In genomic region chr2:144516981-144517824, GRCh38 we compare ENCODE assay signal across 8 cellular contexts. TPM values are rescaled to one million over a fixed set of nuclear protein-coding genes. Genes with fewer than 3 reads are reported as not detected.
DNase-seq lines count a peak whose midpoint lies in the region; ATAC-seq and TF ChIP-seq lines count a peak whose summit lies in the region.

No MANE protein-coding gene starts in this region.

- no peaks in the 10 kb centered on the region for H3K9me2 ChIP-seq in PC-9 (ENCODE audit: insufficient read depth)

- no peaks in the 10 kb centered on the region for H3K9me3 ChIP-seq in BLaER1
- no peaks in the 10 kb centered on the region for H3K9me3 ChIP-seq in PC-9 (ENCODE audit: insufficient read depth, low read depth)
- no peaks in the 10 kb centered on the region for H3K9me3 ChIP-seq in adrenal gland (replicated peaks in 1 of 3)
- no peaks in the 10 kb centered on the region for H3K9me3 ChIP-seq in right cardiac atrium (ENCODE audit: control insufficient read depth, low read length)
- no peaks in the 10 kb centered on the region for H3K9me3 ChIP-seq in Caco-2

- H3K4me1 ChIP-seq in BLaER1 (peaks cover 32% of the 10 kb centered on the region), PC-9 (replicated peaks; ENCODE audit: insufficient read depth) (no peaks in the 10 kb centered on the region), adrenal gland (replicated peaks in 1 of 2) (peaks cover 18 to 33% of the 10 kb centered on the region in 2 donors), right cardiac atrium (ENCODE audit: control insufficient read depth, insufficient read depth, low read length) (no peaks in the 10 kb centered on the region), Caco-2 (no peaks in the 10 kb centered on the region)

- H2AFZ ChIP-seq in PC-9: peak overlapping the region; percentile 90

- H3K79me2 ChIP-seq in PC-9 (ENCODE audit: low read depth): no peaks in the 10 kb centered on the region

- H3F3A ChIP-seq in PC-9 (ENCODE audit: insufficient read depth, low read depth): no peaks in the 10 kb centered on the region

- H3K4me3 ChIP-seq in BLaER1: peak overlapping the region; percentile 74
- H3K4me3 ChIP-seq in PC-9: peak overlapping the region; percentile 78
- H3K4me3 ChIP-seq in adrenal gland: peak overlapping the region; percentile 78 to 94 (median 90)
- H3K4me3 ChIP-seq in right cardiac atrium (ENCODE audit: low read length): peak overlapping the region; percentile 98
- H3K4me3 ChIP-seq in Caco-2 (ENCODE audit: low read depth, low read length): no peak overlapping the region

- no peaks in the 10 kb centered on the region for H3K36me3 Mint-ChIP-seq in Caco-2 (ENCODE audit: insufficient read depth, unreplicated experiment)

- no peaks in the 10 kb centered on the region for H3K9me3 Mint-ChIP-seq in Caco-2 (ENCODE audit: unreplicated experiment)

- ATAC-seq in GM18909 (IDR thresholded peaks at IDR 0.05; ENCODE audit: poor library complexity, unreplicated experiment): peak; percentile 62
- ATAC-seq in HG03103 (IDR thresholded peaks at IDR 0.05; ENCODE audit: low read depth, unreplicated experiment): peak; percentile 37
- ATAC-seq in right cardiac atrium: peak; percentile 23 to 66

- peaks cover 23% of the 10 kb centered on the region for H3K27me3 Mint-ChIP-seq in Caco-2 (ENCODE audit: insufficient read depth, unreplicated experiment)

- BruUV-seq in PC-9 (replicated peaks; lab: Mats Ljungman, UMichigan): no TSS peak
- no TSS peak for BruUV-seq in Caco-2 (replicated peaks; lab: Mats Ljungman, UMichigan)

- no peak overlapping the region for H3K27ac Mint-ChIP-seq in Caco-2 (ENCODE audit: unreplicated experiment)

- H3K36me3 ChIP-seq in BLaER1 (peaks cover 52% of the 10 kb centered on the region), PC-9 (ENCODE audit: low read depth) (no peaks in the 10 kb centered on the region), adrenal gland (replicated peaks in 1 of 2) (no peaks in the 10 kb centered on the region), Caco-2 (ENCODE audit: control insufficient read depth, insufficient read depth, low read length) (no peaks in the 10 kb centered on the region)

- DNase-seq in PC-9: peak; percentile 13 to 48
- peak; percentile 66 to 86 (median 82) for DNase-seq in adrenal gland
- peak; percentile 71 to 87 (median 83) for DNase-seq in right cardiac atrium
- peak; percentile 79 for DNase-seq in pulmonary artery endothelial cell (ENCODE audit: low read depth, low spot score)
- no peak for DNase-seq in Caco-2

- intact Hi-C loops in PC-9 (cut with micrococcal nuclease; ENCODE audit: unreplicated experiment) (no loop called here), adrenal gland (cut with DNase I) (loop anchor here in 1 of 2 donors (10.0 kb wide), 1 partner anchor 52 kb away; no protein-coding TSS in a partner anchor), right cardiac atrium (cut with DNase I) (loop anchor here (5.0 to 10.0 kb wide), 8 partner anchors 52 to 1235 kb away; a partner anchor contains a TSS), Caco-2 (cut with micrococcal nuclease; ENCODE audit: unreplicated experiment) (no loop called here)

- peak overlapping the region; percentile 99 for H3K27ac ChIP-seq in BLaER1
- H3K27ac ChIP-seq in PC-9: no peak overlapping the region
- peak overlapping the region; percentile 91 to 100 (median 99) for H3K27ac ChIP-seq in adrenal gland
- H3K27ac ChIP-seq in right cardiac atrium (ENCODE audit: low read length): peak overlapping the region; percentile 100

- no peaks in the 10 kb centered on the region for H3K4me1 Mint-ChIP-seq in Caco-2 (ENCODE audit: low read depth, unreplicated experiment)

- H3K9ac ChIP-seq in BLaER1: peak overlapping the region; percentile 99

- H3K4me2 ChIP-seq in BLaER1: peak overlapping the region; percentile 68
- H3K4me2 ChIP-seq in PC-9: peak overlapping the region; percentile 90

- POLR2A ChIA-PET in PC-9 (lab: Charles Lee; ENCODE audit: unreplicated experiment): no interaction called here
- POLR2A ChIA-PET in Caco-2 (lab: Charles Lee): no interaction called here

- no peak for TF ChIP-seq CTCF in PC-9 (conservative IDR thresholded peaks at IDR 0.05)
- no peak for TF ChIP-seq CTCF in adrenal gland (IDR thresholded peaks at IDR 0.05)
- TF ChIP-seq CTCF in Caco-2 (IDR thresholded peaks at IDR 0.05; ENCODE audit: insufficient read depth in 1 of 2, low read depth in 1 of 2, low read length in 1 of 2, severe bottlenecking in 1 of 2, unreplicated experiment in 1 of 2): no peak

- CTCF ChIA-PET in PC-9 (lab: Charles Lee): no interaction called here
- CTCF ChIA-PET in Caco-2 (lab: Charles Lee): no interaction called here

- H4K20me1 ChIP-seq in BLaER1: peaks cover 29% of the 10 kb centered on the region
- H4K20me1 ChIP-seq in PC-9 (ENCODE audit: insufficient read depth): no peaks in the 10 kb centered on the region

- peak; percentile 38 to 95 for TF ChIP-seq POLR2A in adrenal gland (IDR thresholded peaks at IDR 0.05)

- H3K27me3 ChIP-seq in BLaER1 (no peaks in the 10 kb centered on the region), PC-9 (ENCODE audit: insufficient read depth, low read depth) (peaks cover 10% of the 10 kb centered on the region; the same call in 1 of the 2 replicates), adrenal gland (no peaks in the 10 kb centered on the region), right cardiac atrium (ENCODE audit: control insufficient read depth, insufficient read depth) (no peaks in the 10 kb centered on the region), Caco-2 (replicated peaks; ENCODE audit: control insufficient read depth, insufficient read depth, low read length) (peaks cover 3% of the 10 kb centered on the region; the same call in 1 of the 2 replicates)

- 0 to 2% (median 1%) methylated on average over 14 to 83 of the region's 83 CpGs for WGBS in adrenal gland, 4 donors
- WGBS in right cardiac atrium: under 1% methylated on average over 83 of the region's 83 CpGs

- no peak overlapping the region for H3K4me3 Mint-ChIP-seq in Caco-2 (ENCODE audit: unreplicated experiment)

RNA-seq across cellular contexts. Expression of gene ZEB2, which starts 2.7 kb away (rescaled TPM):
- 0.09 and 0.95 TPM in 2 replicates for total RNA-seq in PC-9 (2021)
- 100 to 1,000 TPM in 7 of 8 donors, 10 to 100 TPM in 1; 91.0 to 226 (median 165) TPM for total RNA-seq in adrenal gland
- 10 to 100 TPM; 29.0 to 95.8 (median 54.3) TPM for polyA plus RNA-seq in adrenal gland
- 100 to 1,000 TPM; 132 to 147 (median 141) TPM for total RNA-seq in right cardiac atrium
- 40.2 TPM for polyA plus RNA-seq in right cardiac atrium
- total RNA-seq in pulmonary artery endothelial cell: 22.5 and 30.3 TPM in 2 replicates
- not detected in 2 replicates for total RNA-seq in Caco-2 (2022)

Comparison
In these comparisons a context has a peak if more than half of its experiments do, and no peak if none do; other contexts are left out.
1. DNase-seq: peak in PC-9 (2 of 2), adrenal gland (7 of 7), right cardiac atrium (3 of 3) and pulmonary artery endothelial cell (single experiment); none in Caco-2 (0 of 2).
2. RNA of gene ZEB2, which starts 2.7 kb away (total RNA-seq): 91.0 to 226 TPM in adrenal gland, 132 to 147 TPM in right cardiac atrium and 22.5 to 30.3 TPM in pulmonary artery endothelial cell; not detected in Caco-2 and 0.09 to 0.95 TPM in PC-9; every median in the first group is over 10 times any median in the second.
3. intact Hi-C loops: an anchor here in right cardiac atrium (5.0 to 10.0 kb wide); none called in PC-9 and Caco-2.
4. Peak in every context shown above with its lines, with median percentiles within 50 percentile points of each other: ATAC-seq.